10 cellular contexts compared by ENCODE assay signal in genomic region chr4:107993969-107994368, GRCh38.
DNase-seq lines count a peak whose midpoint lies in the region; ATAC-seq lines count a peak whose summit lies in the region.
"Had no signal": no experiment of that assay in that cellular context is flagged by ENCODE, and none has a peak within 500 bp of the region (broad histone marks: within the 10 kb centered on the region; RNA-seq: fewer than 3 reads in every experiment).

No MANE protein-coding gene starts in this region.

- peak; percentile 39 for ATAC-seq in GM18861 (IDR thresholded peaks at IDR 0.05; ENCODE audit: unreplicated experiment)
- peak; percentile 39 for ATAC-seq in GM21526 (IDR thresholded peaks at IDR 0.05; ENCODE audit: low FRiP score, unreplicated experiment)
- peak; percentile 17 for ATAC-seq in HG03439 (IDR thresholded peaks at IDR 0.05; ENCODE audit: unreplicated experiment)

- DNase-seq in germinal center (ENCODE audit: low spot score) (peak; percentile 59), amygdala (lab: John Stamatoyannopoulos, UW) (no peak), NCI-H526 (lab: John Stamatoyannopoulos, UW) (no peak), NCI-H1417 (lab: John Stamatoyannopoulos, UW) (no peak), foreskin melanocyte (no peak)
- DNase-seq: anterior cingulate cortex, NCI-H1436 had no signal
